Comparison of ENCODE assay signal across 16 cellular contexts in genomic region chr6:116034327-116034726, GRCh38. TPM values are rescaled to one million over a fixed set of nuclear protein-coding genes. Genes with fewer than 3 reads are reported as not detected.
DNase-seq lines count a peak whose midpoint lies in the region; ATAC-seq, FAIRE-seq and TF ChIP-seq lines count a peak whose summit lies in the region.
"Had no signal": no experiment of that assay in that cellular context is flagged by ENCODE, and none has a peak within 500 bp of the region (broad histone marks: within the 10 kb centered on the region; RNA-seq: fewer than 3 reads in every experiment).

No MANE protein-coding gene starts in this region.

- no peak for TF ChIP-seq POLR2A in GM12892 (IDR thresholded peaks at IDR 0.05; ENCODE audit: low read depth, low read length)

- peaks cover 31% of the 10 kb centered on the region for H3K4me1 Mint-ChIP-seq in HFFc6 (ENCODE audit: low read depth)
- H3K4me1 Mint-ChIP-seq: naive thymus-derived CD8-positive, alpha-beta T cell had no signal

- no peak for FAIRE-seq in GM12892 (lab: Jason Lieb, UNC)

- H3K36me3 Mint-ChIP-seq in HFFc6 (ENCODE audit: low read depth), result no peaks in the 10 kb centered on the region
- H3K36me3 Mint-ChIP-seq: naive thymus-derived CD8-positive, alpha-beta T cell had no signal

- H3K4me3 Mint-ChIP-seq in HFFc6, result no peak overlapping the region; the same call in 1 of the 2 replicates
- H3K4me3 Mint-ChIP-seq: dendritic cell treated with granulocyte-macrophage colony-stimulating factor and Interleukin-4, amounts not matched to agents 40 ng/mL and 50 ng/mL, for 4 days; naive thymus-derived CD8-positive, alpha-beta T cell had no signal

- peak overlapping the region; percentile 29 to 44 for H3K27ac ChIP-seq in coronary artery

- H3K27me3 Mint-ChIP-seq in HFFc6 (ENCODE audit: insufficient read depth), result no peaks in the 10 kb centered on the region; the same call in 1 of the 2 replicates
- H3K27me3 Mint-ChIP-seq: dendritic cell treated with granulocyte-macrophage colony-stimulating factor and Interleukin-4, amounts not matched to agents 40 ng/mL and 50 ng/mL, for 4 days had no signal

- H3K9me3 Mint-ChIP-seq in HFFc6, result no peaks in the 10 kb centered on the region
- H3K9me3 Mint-ChIP-seq: dendritic cell treated with granulocyte-macrophage colony-stimulating factor and Interleukin-4, amounts not matched to agents 40 ng/mL and 50 ng/mL, for 4 days; naive thymus-derived CD8-positive, alpha-beta T cell had no signal

- no peak overlapping the region for H3K4me3 ChIP-seq in coronary artery

- DNase-seq in A172 (ENCODE audit: low spot score) (peak; percentile 44), HFFc6 (peak; percentile 44), coronary artery (ENCODE audit: low spot score) (no peak), lung microvascular endothelial cell (ENCODE audit: low read depth in 2 of 2) (peak; percentile 11 to 34), occipital lobe (lab: John Stamatoyannopoulos, UW) (no peak), germinal center (ENCODE audit: low spot score) (no peak), GM12892 (ENCODE audit: insufficient read length) (no peak)
- DNase-seq: activated CD4-positive, alpha-beta T cell treated with anti-CD3 and anti-CD28 coated beads for 1 hour; activated gamma-delta T cell; GOT3; MV-4-11; naive thymus-derived CD8-positive, alpha-beta T cell; NCI-H524; stimulated activated CD4-positive, alpha-beta T cell treated with anti-CD3 and anti-CD28 coated beads, Interleukin-15, amount 100 ng/mL, for 24 hours had no signal

- ATAC-seq in HG03354 (IDR thresholded peaks at IDR 0.05; ENCODE audit: poor library complexity, severe bottlenecking, unreplicated experiment), result no peak
- ATAC-seq: naive thymus-derived CD8-positive, alpha-beta T cell had no signal

- peak overlapping the region; percentile 43 for H3K27ac Mint-ChIP-seq in HFFc6
- H3K27ac Mint-ChIP-seq: dendritic cell treated with granulocyte-macrophage colony-stimulating factor and Interleukin-4, amounts not matched to agents 40 ng/mL and 50 ng/mL, for 4 days; naive thymus-derived CD8-positive, alpha-beta T cell had no signal

- TF ChIP-seq CTCF in HFFc6 (IDR thresholded peaks at IDR 0.05) (no peak), coronary artery (IDR thresholded peaks at IDR 0.05) (no peak)

RNA-seq across cellular contexts. Expression of gene FRK, which starts 26.4 kb away (rescaled TPM):
- 0.02 and 0.05 TPM in 2 replicates for total RNA-seq in A172 (2014; rRNA removed; shearing (Covaris generic))
- total RNA-seq in HFFc6 (2021; fragmentation: NEBNext Ultra II Directional; extraction: Animal tissue kit (Norgen Biotek cat#: 25700)), result under 1 TPM in 5 of 6 experiments, not detected in 1; 0.02 to 0.03 (median 0.02) TPM
- under 0.01 TPM in 2 replicates for total RNA-seq in lung microvascular endothelial cell
- total RNA-seq in occipital lobe, result 0.31 TPM
- 0.93 TPM for polyA plus RNA-seq in GM12892 (2012; ENCODE audit: missing spikeins)

Comparison
In these comparisons a context has a peak if more than half of its experiments do, and no peak if none do; other contexts are left out.
1. DNase-seq: peak in A172 (single experiment), HFFc6 (single experiment) and lung microvascular endothelial cell (2 of 2); none in coronary artery (single experiment), occipital lobe (single experiment), germinal center (single experiment) and GM12892 (single experiment).